In genomic region chr10:116811691-116812090, GRCh38 we compare ENCODE assay signal across 25 cellular contexts. TPM values are rescaled to one million over a fixed set of nuclear protein-coding genes. Genes with fewer than 3 reads are reported as not detected.
"Had no signal": no experiment of that assay in that cellular context is flagged by ENCODE, and none has a peak within 500 bp of the region (broad histone marks: within the 10 kb centered on the region; RNA-seq: fewer than 3 reads in every experiment).

No MANE protein-coding gene starts in this region.

- ATAC-seq: effector memory CD8-positive, alpha-beta T cell; esophagus mucosa; foreskin keratinocyte; gastrocnemius medialis; gastroesophageal sphincter; heart right ventricle had no signal

- H3K9me3 ChIP-seq: colonic mucosa, esophagus muscularis mucosa, esophagus squamous epithelium, gastrocnemius medialis, gastroesophageal sphincter, heart right ventricle had no signal

- H3K4me1 ChIP-seq: foreskin keratinocyte, gastrocnemius medialis, heart right ventricle had no signal

- H3K4me3 ChIP-seq: colonic mucosa, coronary artery, dorsolateral prefrontal cortex, esophagus muscularis mucosa, esophagus squamous epithelium, gastrocnemius medialis, gastroesophageal sphincter, heart right ventricle had no signal

- DNase-seq: colonic mucosa; cortex of kidney; dermis blood vessel endothelial cell; dorsolateral prefrontal cortex; effector CD4-positive, alpha-beta T cell; effector CD8-positive, alpha-beta T cell; effector memory CD4-positive, alpha-beta T cell; effector memory CD8-positive, alpha-beta T cell; erythroblast; esophagus squamous epithelium; foreskin fibroblast; foreskin keratinocyte; foreskin melanocyte; gastrocnemius medialis; glutamatergic neuron; heart right ventricle had no signal

- H3K27me3 ChIP-seq: colonic mucosa had no signal

- H3K36me3 ChIP-seq: colonic mucosa, esophagus muscularis mucosa, esophagus squamous epithelium, gastrocnemius medialis, gastroesophageal sphincter, heart right ventricle had no signal

- H3K27ac ChIP-seq: colonic mucosa, coronary artery, dorsolateral prefrontal cortex, epithelial cell of prostate, esophagus muscularis mucosa, esophagus squamous epithelium, foreskin keratinocyte, gastrocnemius medialis, gastroesophageal sphincter, heart right ventricle had no signal

RNA-seq across cellular contexts. Expression of gene ENO4, which starts 37.6 kb away (rescaled TPM):
- total RNA-seq: colonic mucosa, dermis blood vessel endothelial cell, endothelial cell of umbilical vein, epithelial cell of proximal tubule, esophagus mucosa, fibroblast of villous mesenchyme, gastrocnemius medialis, glomerular endothelial cell had no signal
- polyA plus RNA-seq: heart right ventricle had no signal
